ENCODE assay signal across 26 cellular contexts in the genomic region with DNA sequence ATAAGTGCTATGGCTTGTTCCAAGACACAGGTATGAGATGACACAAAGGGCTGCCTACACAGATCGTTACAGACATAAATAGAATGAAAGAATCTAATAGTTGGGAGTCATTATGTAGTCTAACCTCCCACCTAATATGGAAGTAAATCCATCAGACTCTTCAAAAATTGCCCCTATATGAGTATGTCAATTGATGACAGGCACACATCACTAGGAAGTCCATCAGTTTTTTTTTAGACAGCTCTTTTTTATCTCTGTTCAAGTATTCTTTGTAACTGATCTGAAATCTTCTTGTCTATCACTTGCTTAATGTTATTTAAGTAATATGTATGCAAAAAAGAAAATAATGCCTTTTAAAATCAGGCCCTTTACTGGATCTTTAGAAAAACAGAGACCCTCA.
"Had no signal": no experiment of that assay in that cellular context is flagged by ENCODE, and none has a peak within 500 bp of the region (broad histone marks: within the 10 kb centered on the region; RNA-seq: fewer than 3 reads in every experiment).

No MANE protein-coding gene starts in this region.

- H3K4me3 ChIP-seq: colonic mucosa, coronary artery, dorsolateral prefrontal cortex, esophagus muscularis mucosa, esophagus squamous epithelium, gastrocnemius medialis, gastroesophageal sphincter, heart left ventricle, heart right ventricle had no signal

- H3K27me3 ChIP-seq: colonic mucosa, esophagus muscularis mucosa, esophagus squamous epithelium, foreskin keratinocyte, gastrocnemius medialis, gastroesophageal sphincter, heart left ventricle, heart right ventricle had no signal

- H3K9me3 ChIP-seq: colonic mucosa, esophagus squamous epithelium, gastrocnemius medialis, gastroesophageal sphincter had no signal

- FAIRE-seq: endometrium, endothelial cell of umbilical vein, frontal cortex had no signal

- H3K27ac ChIP-seq: colonic mucosa, coronary artery, dorsolateral prefrontal cortex, epithelial cell of prostate, esophagus muscularis mucosa, esophagus squamous epithelium, foreskin keratinocyte, gastrocnemius medialis, gastroesophageal sphincter, heart left ventricle, heart right ventricle had no signal

- DNase-seq: colonic mucosa; cortex of kidney; dermis blood vessel endothelial cell; dorsolateral prefrontal cortex; effector CD4-positive, alpha-beta T cell; effector CD8-positive, alpha-beta T cell; effector memory CD4-positive, alpha-beta T cell; effector memory CD8-positive, alpha-beta T cell; endodermal cell; erythroblast; esophagus squamous epithelium; foreskin fibroblast; foreskin keratinocyte; foreskin melanocyte; gastrocnemius medialis; glutamatergic neuron; head of caudate nucleus; heart left ventricle; heart right ventricle had no signal

- H3K36me3 ChIP-seq: colonic mucosa, esophagus muscularis mucosa, esophagus squamous epithelium, gastrocnemius medialis, gastroesophageal sphincter, heart left ventricle, heart right ventricle had no signal
